In the genomic region with DNA sequence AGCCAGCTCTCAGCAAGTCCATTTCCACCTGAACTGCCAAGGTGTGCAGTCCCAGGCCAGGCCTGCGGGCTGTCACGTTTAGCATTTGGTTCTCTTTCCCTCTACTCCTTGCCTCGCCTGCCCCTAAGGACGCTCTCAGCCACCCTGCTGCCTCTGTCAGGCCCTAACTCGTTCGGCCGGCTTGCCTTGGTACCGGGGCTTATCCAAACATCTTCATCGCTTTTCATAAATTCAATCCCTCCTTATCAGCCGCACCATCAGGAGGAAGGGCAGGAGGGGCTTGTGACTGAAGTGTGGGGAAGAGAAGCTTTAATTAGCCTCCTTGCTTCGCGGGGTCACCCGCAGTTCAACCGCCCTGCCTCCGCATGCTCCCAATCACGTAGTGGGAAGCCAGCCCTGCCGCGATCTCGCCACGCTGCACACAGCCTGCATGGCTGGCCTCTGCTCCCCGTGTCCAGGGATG, we compare ENCODE assay signal across 18 cellular contexts.
DNase-seq lines count a peak whose midpoint lies in the region; ATAC-seq and TF ChIP-seq lines count a peak whose summit lies in the region.
"Had no signal": no experiment of that assay in that cellular context is flagged by ENCODE, and none has a peak within 500 bp of the region (broad histone marks: within the 10 kb centered on the region; RNA-seq: fewer than 3 reads in every experiment).

No MANE protein-coding gene starts in this region.

- ATAC-seq in SK-N-SH treated with all-trans-retinoic acid at 6 μM for 48 hours (no peak), upper lobe of right lung (peak; percentile 11)
- ATAC-seq: naive thymus-derived CD4-positive, alpha-beta T cell; psoas muscle had no signal

- no peaks in the 10 kb centered on the region for H3K4me1 ChIP-seq in upper lobe of right lung
- H3K4me1 ChIP-seq in colonic mucosa: no peaks in the 10 kb centered on the region
- no peaks in the 10 kb centered on the region for H3K4me1 ChIP-seq in sigmoid colon
- H3K4me1 ChIP-seq: BLaER1 treated with 17β-estradiol and CSF1 and Interleukin-3, amounts not matched to agents 10 nM and 100 nM; psoas muscle; uterus had no signal

- no peak overlapping the region for H3K9ac ChIP-seq in colonic mucosa (ENCODE audit: low read depth in 2 of 2, low read length in 2 of 2)
- H3K9ac ChIP-seq: BLaER1 treated with 17β-estradiol and CSF1 and Interleukin-3, amounts not matched to agents 10 nM and 100 nM had no signal

- H3K27me3 ChIP-seq in upper lobe of right lung (no peaks in the 10 kb centered on the region), colonic mucosa (no peaks in the 10 kb centered on the region), sigmoid colon (no peaks in the 10 kb centered on the region)
- H3K27me3 ChIP-seq: BLaER1 treated with 17β-estradiol and CSF1 and Interleukin-3, amounts not matched to agents 10 nM and 100 nM; uterus had no signal

- TF ChIP-seq CTCF in upper lobe of right lung (IDR thresholded peaks at IDR 0.05): no peak
- TF ChIP-seq CTCF in colonic mucosa (IDR thresholded peaks at IDR 0.05): no peak
- TF ChIP-seq CTCF in sigmoid colon (IDR thresholded peaks at IDR 0.05): no peak

- H3K36me3 ChIP-seq in upper lobe of right lung (no peaks in the 10 kb centered on the region), colonic mucosa (no peaks in the 10 kb centered on the region), sigmoid colon (no peaks in the 10 kb centered on the region)
- H3K36me3 ChIP-seq: BLaER1 treated with 17β-estradiol and CSF1 and Interleukin-3, amounts not matched to agents 10 nM and 100 nM; uterus had no signal

- intact Hi-C loops in upper lobe of right lung (cut with DNase I): no loop called here
- intact Hi-C loops in colonic mucosa (cut with DNase I): no loop called here
- intact Hi-C loops in sigmoid colon (cut with DNase I): no loop called here

- DNase-seq in SIG-M5 treated with dmso at 0.1 percent for 504 hours (lab: John Stamatoyannopoulos, UW; ENCODE audit: unreplicated experiment) (peak; percentile 13), SIG-M5 (lab: John Stamatoyannopoulos, UW) (no peak), islet precursor cell (peak; percentile 79), upper lobe of right lung (no peak), kidney tubule cell (ENCODE audit: low spot score) (no peak), colonic mucosa (no peak), sigmoid colon (no peak)
- DNase-seq: activated CD4-positive, CD25-positive, alpha-beta regulatory T cell treated with anti-CD3 and anti-CD28 coated beads, Interleukin-2, amount 50 U/mL, for 72 hours; Kasumi-1; naive thymus-derived CD4-positive, alpha-beta T cell; NCI-H1105; psoas muscle; stimulated activated CD4-positive, alpha-beta T cell treated with anti-CD3 and anti-CD28 coated beads, Interleukin-12 subunit alpha, Interleukin-12 subunit beta, amount 100 ng/mL, for 4 hours; stimulated activated naive CD4-positive, alpha-beta T cell treated with Interleukin-2 at 50 U/mL for 16 hours; uterus had no signal

- H3K9me3 ChIP-seq in upper lobe of right lung (no peaks in the 10 kb centered on the region), colonic mucosa (no peaks in the 10 kb centered on the region), sigmoid colon (peaks cover 0 to 4% (median 0%) of the 10 kb centered on the region in 4 donors)
- H3K9me3 ChIP-seq: psoas muscle, uterus had no signal

- TF ChIP-seq EP300 in sigmoid colon (IDR thresholded peaks at IDR 0.05): no peak

- H3K27ac ChIP-seq in upper lobe of right lung (no peak overlapping the region), colonic mucosa (no peak overlapping the region), sigmoid colon (no peak overlapping the region)
- H3K27ac ChIP-seq: BLaER1 treated with 17β-estradiol and CSF1 and Interleukin-3, amounts not matched to agents 10 nM and 100 nM; psoas muscle; uterus had no signal

- 52 to 87% methylated on average over 21 of the region's 21 CpGs for WGBS in sigmoid colon, 2 donors

- no peak overlapping the region for H3K4me3 ChIP-seq in upper lobe of right lung
- no peak overlapping the region for H3K4me3 ChIP-seq in colonic mucosa
- no peak overlapping the region for H3K4me3 ChIP-seq in sigmoid colon
- H3K4me3 ChIP-seq: BLaER1 treated with 17β-estradiol and CSF1 and Interleukin-3, amounts not matched to agents 10 nM and 100 nM; lung; psoas muscle; uterus had no signal

- TF ChIP-seq POLR2A in sigmoid colon (IDR thresholded peaks at IDR 0.05): no peak

TF ChIP-seq in SK-N-SH treated with all-trans-retinoic acid at 6 μM for 48 hours, 23 proteins besides CTCF, POLR2A, EP300 and RAD21:
- TF ChIP-seq TOX (CRISPR knock-in tag; IDR thresholded peaks at IDR 0.05; ENCODE audit: borderline replicate concordance) (no peak), ZNF565 (CRISPR knock-in tag; conservative IDR thresholded peaks at IDR 0.05; ENCODE audit: low read depth) (no peak), ISL1 (CRISPR knock-in tag; IDR thresholded peaks at IDR 0.05) (no peak), CSDC2 (CRISPR knock-in tag; IDR thresholded peaks at IDR 0.05) (no peak), PPARA (CRISPR knock-in tag; IDR thresholded peaks at IDR 0.05; ENCODE audit: borderline replicate concordance) (no peak), ZC3H10 (CRISPR knock-in tag; IDR thresholded peaks at IDR 0.05) (no peak), TCF4 (CRISPR knock-in tag; IDR thresholded peaks at IDR 0.05; ENCODE audit: borderline replicate concordance) (peak; percentile 18; the same call in 1 of the 2 replicates)
- TF ChIP-seq, protein P1, sequence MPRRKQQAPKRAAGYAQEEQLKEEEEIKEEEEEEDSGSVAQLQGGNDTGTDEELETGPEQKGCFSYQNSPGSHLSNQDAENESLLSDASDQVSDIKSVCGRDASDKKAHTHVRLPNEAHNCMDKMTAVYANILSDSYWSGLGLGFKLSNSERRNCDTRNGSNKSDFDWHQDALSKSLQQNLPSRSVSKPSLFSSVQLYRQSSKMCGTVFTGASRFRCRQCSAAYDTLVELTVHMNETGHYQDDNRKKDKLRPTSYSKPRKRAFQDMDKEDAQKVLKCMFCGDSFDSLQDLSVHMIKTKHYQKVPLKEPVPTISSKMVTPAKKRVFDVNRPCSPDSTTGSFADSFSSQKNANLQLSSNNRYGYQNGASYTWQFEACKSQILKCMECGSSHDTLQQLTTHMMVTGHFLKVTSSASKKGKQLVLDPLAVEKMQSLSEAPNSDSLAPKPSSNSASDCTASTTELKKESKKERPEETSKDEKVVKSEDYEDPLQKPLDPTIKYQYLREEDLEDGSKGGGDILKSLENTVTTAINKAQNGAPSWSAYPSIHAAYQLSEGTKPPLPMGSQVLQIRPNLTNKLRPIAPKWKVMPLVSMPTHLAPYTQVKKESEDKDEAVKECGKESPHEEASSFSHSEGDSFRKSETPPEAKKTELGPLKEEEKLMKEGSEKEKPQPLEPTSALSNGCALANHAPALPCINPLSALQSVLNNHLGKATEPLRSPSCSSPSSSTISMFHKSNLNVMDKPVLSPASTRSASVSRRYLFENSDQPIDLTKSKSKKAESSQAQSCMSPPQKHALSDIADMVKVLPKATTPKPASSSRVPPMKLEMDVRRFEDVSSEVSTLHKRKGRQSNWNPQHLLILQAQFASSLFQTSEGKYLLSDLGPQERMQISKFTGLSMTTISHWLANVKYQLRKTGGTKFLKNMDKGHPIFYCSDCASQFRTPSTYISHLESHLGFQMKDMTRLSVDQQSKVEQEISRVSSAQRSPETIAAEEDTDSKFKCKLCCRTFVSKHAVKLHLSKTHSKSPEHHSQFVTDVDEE (CRISPR knock-in tag; IDR thresholded peaks at IDR 0.05): no peak
- TF ChIP-seq, protein P2, sequence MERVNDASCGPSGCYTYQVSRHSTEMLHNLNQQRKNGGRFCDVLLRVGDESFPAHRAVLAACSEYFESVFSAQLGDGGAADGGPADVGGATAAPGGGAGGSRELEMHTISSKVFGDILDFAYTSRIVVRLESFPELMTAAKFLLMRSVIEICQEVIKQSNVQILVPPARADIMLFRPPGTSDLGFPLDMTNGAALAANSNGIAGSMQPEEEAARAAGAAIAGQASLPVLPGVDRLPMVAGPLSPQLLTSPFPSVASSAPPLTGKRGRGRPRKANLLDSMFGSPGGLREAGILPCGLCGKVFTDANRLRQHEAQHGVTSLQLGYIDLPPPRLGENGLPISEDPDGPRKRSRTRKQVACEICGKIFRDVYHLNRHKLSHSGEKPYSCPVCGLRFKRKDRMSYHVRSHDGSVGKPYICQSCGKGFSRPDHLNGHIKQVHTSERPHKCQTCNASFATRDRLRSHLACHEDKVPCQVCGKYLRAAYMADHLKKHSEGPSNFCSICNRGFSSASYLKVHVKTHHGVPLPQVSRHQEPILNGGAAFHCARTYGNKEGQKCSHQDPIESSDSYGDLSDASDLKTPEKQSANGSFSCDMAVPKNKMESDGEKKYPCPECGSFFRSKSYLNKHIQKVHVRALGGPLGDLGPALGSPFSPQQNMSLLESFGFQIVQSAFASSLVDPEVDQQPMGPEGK (CRISPR knock-in tag; IDR thresholded peaks at IDR 0.05; ENCODE audit: borderline replicate concordance): no peak

Comparison
In these comparisons a context has a peak if more than half of its experiments do, and no peak if none do; other contexts are left out.
1. DNase-seq: peak in SIG-M5 treated with dmso at 0.1 percent for 504 hours (single experiment) and islet precursor cell (single experiment); none in SIG-M5 (single experiment), upper lobe of right lung (single experiment), kidney tubule cell (single experiment), colonic mucosa (single experiment) and sigmoid colon (single experiment).